7 cellular contexts compared by ENCODE assay signal in genomic region chr7:66590302-66591057, GRCh38. TPM values are rescaled to one million over a fixed set of nuclear protein-coding genes. Genes with fewer than 3 reads are reported as not detected.
DNase-seq lines count a peak whose midpoint lies in the region; ATAC-seq and TF ChIP-seq lines count a peak whose summit lies in the region.
"Not testable (repeated sequence)": the region's sequence is repeated elsewhere in the genome, so short reads cannot be mapped to it uniquely, and the experiment has no call there.

No MANE protein-coding gene starts in this region.

- H3K4me1 Mint-ChIP-seq in T-helper 17 cell, result peaks cover 41% of the 10 kb centered on the region

- H3K4me1 ChIP-seq in DOHH2 (ENCODE audit: control insufficient read depth, low read length) (peaks cover 38% of the 10 kb centered on the region), KMS-11 (ENCODE audit: low read depth, poor library complexity, severe bottlenecking) (peaks cover 32% of the 10 kb centered on the region)
- not testable (repeated sequence) for H3K4me1 ChIP-seq in rectal smooth muscle tissue (ENCODE audit: control insufficient read depth, insufficient read depth, low read length)

- H3K79me2 ChIP-seq in DOHH2 (ENCODE audit: control insufficient read depth, low read length) (peaks cover 79% of the 10 kb centered on the region), KMS-11 (ENCODE audit: insufficient read depth, low read depth) (peaks cover 61% of the 10 kb centered on the region)

- H4K20me1 ChIP-seq in DOHH2 (ENCODE audit: control insufficient read depth, insufficient read depth, low read depth, low read length), result peaks cover 13% of the 10 kb centered on the region; the same call in 1 of the 2 replicates
- not testable (repeated sequence) for H4K20me1 ChIP-seq in KMS-11 (ENCODE audit: insufficient read depth)

- H3K27ac Mint-ChIP-seq in T-helper 17 cell, result peak overlapping the region; percentile 91

- H3F3A ChIP-seq in DOHH2 (ENCODE audit: control insufficient read depth, insufficient read depth), result not testable (repeated sequence)

- H3K4me3 ChIP-seq in DOHH2 (ENCODE audit: low read length), result peak overlapping the region; percentile 87
- not testable (repeated sequence) for H3K4me3 ChIP-seq in KMS-11 (IDR thresholded peaks at IDR 0.05; ENCODE audit: insufficient read depth, low read depth, low read length)
- H3K4me3 ChIP-seq in epithelial cell of proximal tubule (ENCODE audit: low read depth, low read length), result peak overlapping the region; percentile 90
- peak overlapping the region; percentile 1 for H3K4me3 ChIP-seq in rectal smooth muscle tissue (ENCODE audit: low read length)

- H3K4me2 ChIP-seq in DOHH2 (ENCODE audit: low read length) (peak overlapping the region; percentile 72), KMS-11 (peak overlapping the region; percentile 98)

- H3K4me3 Mint-ChIP-seq in T-helper 17 cell, result peak overlapping the region; percentile 96

- not testable (repeated sequence) for H3K27ac ChIP-seq in DOHH2 (ENCODE audit: low read depth, low read length); KMS-11
- H3K27ac ChIP-seq in rectal smooth muscle tissue (ENCODE audit: low read depth, low read length), result peak overlapping the region; percentile 34

- TF ChIP-seq CTCF in DOHH2 (IDR thresholded peaks at IDR 0.05; ENCODE audit: low read depth, low read length, poor library complexity, severe bottlenecking); KMS-11 (conservative IDR thresholded peaks at IDR 0.05; ENCODE audit: low read depth, low read length); epithelial cell of proximal tubule (conservative IDR thresholded peaks at IDR 0.05; ENCODE audit: low read depth, low read length): not testable (repeated sequence)

- H3K27me3 ChIP-seq in DOHH2 (ENCODE audit: control insufficient read depth, low read length); KMS-11 (ENCODE audit: insufficient read depth, low read depth); rectal smooth muscle tissue (ENCODE audit: control insufficient read depth, insufficient read depth, low read length): not testable (repeated sequence)

- H3K9me2 ChIP-seq in DOHH2 (replicated peaks; ENCODE audit: control insufficient read depth, low read length), result not testable (repeated sequence)

- DNase-seq in T-helper 17 cell; epithelial cell of proximal tubule (ENCODE audit: low read depth): not testable (repeated sequence)
- DNase-seq in amniotic epithelial cell (ENCODE audit: low read depth) (peak; percentile 47), kidney tubule cell (ENCODE audit: low spot score) (peak; percentile 68)

- H3K9ac ChIP-seq in KMS-11, result peak overlapping the region; percentile 62; the same call in 1 of the 2 replicates
- H3K9ac ChIP-seq in rectal smooth muscle tissue (ENCODE audit: low read length), result not testable (repeated sequence)

- not testable (repeated sequence) for ATAC-seq in T-helper 17 cell

- not testable (repeated sequence) for H2AFZ ChIP-seq in KMS-11 (ENCODE audit: low read depth)

- not testable (repeated sequence) for H3K9me3 ChIP-seq in DOHH2 (ENCODE audit: control insufficient read depth, insufficient read depth, low read length); T-helper 17 cell (ENCODE audit: control insufficient read depth, low read length, poor library complexity, severe bottlenecking)

- peaks cover 28% of the 10 kb centered on the region for H3K36me3 ChIP-seq in DOHH2 (ENCODE audit: control insufficient read depth, low read length)
- not testable (repeated sequence) for H3K36me3 ChIP-seq in KMS-11 (ENCODE audit: insufficient read depth); rectal smooth muscle tissue (ENCODE audit: control insufficient read depth, insufficient read depth, low read length)

- not testable (repeated sequence) for H3K27me3 Mint-ChIP-seq in T-helper 17 cell

- not testable (repeated sequence) for H3K36me3 Mint-ChIP-seq in T-helper 17 cell (ENCODE audit: low read depth)

RNA-seq across cellular contexts. Expression of gene KCTD7, which starts 38.2 kb away (rescaled TPM):
- total RNA-seq in T-helper 17 cell, result 10 to 100 TPM; 27.0 to 32.2 TPM
- total RNA-seq in epithelial cell of proximal tubule, result 4.1 and 8.3 TPM in 2 replicates
